Comparison of ENCODE assay signal across 11 cellular contexts in genomic region chr7:21966271-21966670, GRCh38. TPM values are rescaled to one million over a fixed set of nuclear protein-coding genes. Genes with fewer than 3 reads are reported as not detected.
DNase-seq lines count a peak whose midpoint lies in the region; ATAC-seq and TF ChIP-seq lines count a peak whose summit lies in the region.
"Had no signal": no experiment of that assay in that cellular context is flagged by ENCODE, and none has a peak within 500 bp of the region (broad histone marks: within the 10 kb centered on the region; RNA-seq: fewer than 3 reads in every experiment).

No MANE protein-coding gene starts in this region.

- no peaks in the 10 kb centered on the region for H3K79me2 ChIP-seq in OCI-LY3 (ENCODE audit: low read length)

- ATAC-seq in GM18508 (IDR thresholded peaks at IDR 0.05; ENCODE audit: insufficient read depth, unreplicated experiment) (peak; percentile 64), GM21390 (IDR thresholded peaks at IDR 0.05; ENCODE audit: unreplicated experiment) (peak; percentile 93), HG03045 (IDR thresholded peaks at IDR 0.05; ENCODE audit: unreplicated experiment) (peak; percentile 70), gastroesophageal sphincter (no peak)
- ATAC-seq: activated T-cell treated with anti-CD3 and anti-CD28 coated beads, Interleukin-2, amount 50 U/mL, for 4 hours; left lobe of liver had no signal

- no peak for TF ChIP-seq EP300 in gastroesophageal sphincter (IDR thresholded peaks at IDR 0.05)

- no peaks in the 10 kb centered on the region for H4K20me1 ChIP-seq in OCI-LY3 (ENCODE audit: insufficient read depth, low read length)

- H3K9me3 ChIP-seq in OCI-LY3 (ENCODE audit: insufficient read depth, low read length): no peaks in the 10 kb centered on the region
- no peaks in the 10 kb centered on the region for H3K9me3 ChIP-seq in gastroesophageal sphincter

- no peak for TF ChIP-seq POLR2A in gastroesophageal sphincter (IDR thresholded peaks at IDR 0.05)

- H3K27ac ChIP-seq in OCI-LY3 (ENCODE audit: low read length) (peak overlapping the region; percentile 73), gastroesophageal sphincter (no peak overlapping the region)

- DNase-seq in HPDE6-E6E7 (ENCODE audit: extremely low spot score) (no peak), T-helper 1 cell (no peak), medulla oblongata (ENCODE audit: extremely low spot score) (no peak)
- DNase-seq: activated T-cell treated with anti-CD3 and anti-CD28 coated beads, Interleukin-2, amount 50 U/mL, for 4 hours; OCI-M1 had no signal

- peak overlapping the region; percentile 41 for H3K4me3 ChIP-seq in OCI-LY3 (ENCODE audit: low read length)
- H3K4me3 ChIP-seq in gastroesophageal sphincter: no peak overlapping the region

- H3K36me3 ChIP-seq in OCI-LY3 (replicated peaks; ENCODE audit: low read depth, low read length) (no peaks in the 10 kb centered on the region), gastroesophageal sphincter (no peaks in the 10 kb centered on the region)

- peak overlapping the region; percentile 67 for H3K4me2 ChIP-seq in OCI-LY3 (ENCODE audit: low read length)

- TF ChIP-seq CTCF in OCI-LY3 (IDR thresholded peaks at IDR 0.05; ENCODE audit: low read depth, low read length) (no peak), gastroesophageal sphincter (IDR thresholded peaks at IDR 0.05) (no peak)

- 90 to 92% methylated on average over 1 of the region's 1 CpG for WGBS in gastroesophageal sphincter (ENCODE audit: low coverage in 1 of 2), 2 donors

- 0 out of 2 replicates have a peak overlapping the region, but pooled peaks have one; percentile 38 for H2AFZ ChIP-seq in OCI-LY3 (ENCODE audit: low read depth, low read length)

- H3K27me3 ChIP-seq in OCI-LY3 (ENCODE audit: low read depth, low read length) (no peaks in the 10 kb centered on the region), gastroesophageal sphincter (no peaks in the 10 kb centered on the region)

- H3K4me1 ChIP-seq in OCI-LY3 (ENCODE audit: low read length) (peaks cover 48% of the 10 kb centered on the region), gastroesophageal sphincter (no peaks in the 10 kb centered on the region)

- peak overlapping the region; percentile 39; the same call in 1 of the 2 replicates for H3K9ac ChIP-seq in OCI-LY3 (ENCODE audit: low read length)

RNA-seq across cellular contexts. Expression of gene CDCA7L, which starts 20.6 kb away (rescaled TPM):
- total RNA-seq in gastroesophageal sphincter: 10 to 100 TPM; 19.6 to 47.7 (median 30.3) TPM
